In genomic region chr16:66695935-66696668, GRCh38 we compare ENCODE assay signal across 8 cellular contexts. TPM values are rescaled to one million over a fixed set of nuclear protein-coding genes. Genes with fewer than 3 reads are reported as not detected.
DNase-seq lines count a peak whose midpoint lies in the region; ATAC-seq and TF ChIP-seq lines count a peak whose summit lies in the region.

No MANE protein-coding gene starts in this region.

- H3K79me2 ChIP-seq in ACC112 (ENCODE audit: control insufficient read depth, insufficient read depth, low read length, unreplicated experiment) = peaks cover 12% of the 10 kb centered on the region

- H3K36me3 Mint-ChIP-seq in type B pancreatic cell = no peaks in the 10 kb centered on the region

- H3K4me3 Mint-ChIP-seq in type B pancreatic cell = peak overlapping the region; percentile 87

- peaks cover 12% of the 10 kb centered on the region for H3K4me1 Mint-ChIP-seq in type B pancreatic cell (ENCODE audit: unreplicated experiment)

- H3K27me3 ChIP-seq in ACC112 (ENCODE audit: insufficient read depth, low read length) = no peaks in the 10 kb centered on the region
- H3K27me3 ChIP-seq in dorsolateral prefrontal cortex = no peaks in the 10 kb centered on the region

- H3K27me3 Mint-ChIP-seq in type B pancreatic cell = peaks cover 3% of the 10 kb centered on the region

- H3K9me3 ChIP-seq in SK-N-MC (ENCODE audit: low read depth, low read length) (no peaks in the 10 kb centered on the region), mesodermal cell (ENCODE audit: control insufficient read depth, low read length) (no peaks in the 10 kb centered on the region)

- DNase-seq in SK-N-MC (ENCODE audit: low read depth, low spot score) (no peak), dorsolateral prefrontal cortex (peak in 2 of 10 donors; percentile 11 to 26), type B pancreatic cell (ENCODE audit: extremely low spot score, unreplicated experiment) (peak; percentile 73), foreskin melanocyte (no peak)

- TF ChIP-seq CTCF in dorsolateral prefrontal cortex (IDR thresholded peaks at IDR 0.05 in 54 of 56, conservative IDR thresholded peaks at IDR 0.05 in 2 of 56; ENCODE audit: low read depth in 1 of 56, partially characterized antibody in 56 of 56) (no peak), type B pancreatic cell (conservative IDR thresholded peaks at IDR 0.05) (no peak)

- H3K9ac ChIP-seq in SK-N-MC (ENCODE audit: insufficient read length) = peak overlapping the region; percentile 63

- H2AFZ ChIP-seq in ACC112 (ENCODE audit: low read length, unreplicated experiment) = peak overlapping the region; percentile 55

- peak overlapping the region; percentile 65 for H3K27ac Mint-ChIP-seq in type B pancreatic cell

- H3K36me3 ChIP-seq in ACC112 (ENCODE audit: insufficient read depth, low read length) (no peaks in the 10 kb centered on the region), SK-N-MC (ENCODE audit: insufficient read depth, low read length) (no peaks in the 10 kb centered on the region), mesodermal cell (ENCODE audit: control insufficient read depth, insufficient read depth, low read length) (no peaks in the 10 kb centered on the region)

- intact Hi-C loops in dorsolateral prefrontal cortex (cut with DNase I) = loop anchor here (2.0 to 10.0 kb wide), 4 partner anchors 33 to 91 kb away; partner anchors contain the start of gene CMTM3 (in 1 of the 2)

- 7% methylated on average over 67 to 90 of the region's 91 CpGs for WGBS in mesodermal cell (ENCODE audit: insufficient coverage in 2 of 2), 2 experiments

- peak; percentile 56 for ATAC-seq in GM18907 (IDR thresholded peaks at IDR 0.05; ENCODE audit: unreplicated experiment)
- ATAC-seq in HG03139 (IDR thresholded peaks at IDR 0.05; ENCODE audit: unreplicated experiment) = peak; percentile 28

- no peaks in the 10 kb centered on the region for H3K9me3 Mint-ChIP-seq in type B pancreatic cell

- H3K27ac ChIP-seq in ACC112 (ENCODE audit: low read depth, low read length) (no peak overlapping the region), SK-N-MC (no peak overlapping the region), dorsolateral prefrontal cortex (peak overlapping the region in 58 of 59 donors; percentile 25 to 92 (median 76)), mesodermal cell (ENCODE audit: low read depth, low read length, severe bottlenecking) (no peak overlapping the region)

- peak overlapping the region; percentile 89 for H3K4me3 ChIP-seq in ACC112 (ENCODE audit: low read depth, low read length)
- peak overlapping the region; percentile 75 for H3K4me3 ChIP-seq in SK-N-MC
- H3K4me3 ChIP-seq in dorsolateral prefrontal cortex = peak overlapping the region; percentile 58 to 95 (median 83)
- peak overlapping the region; percentile 53 for H3K4me3 ChIP-seq in mesodermal cell (ENCODE audit: extremely low read depth, insufficient read depth, low read length, poor library complexity, severe bottlenecking)

- H3K4me1 ChIP-seq in ACC112 (ENCODE audit: control insufficient read depth, insufficient read depth, low read length, unreplicated experiment) (peaks cover 8% of the 10 kb centered on the region), mesodermal cell (ENCODE audit: control insufficient read depth, insufficient read depth, low read length, poor library complexity, severe bottlenecking) (peaks cover 6% of the 10 kb centered on the region)

RNA-seq across cellular contexts. Expression of gene CMTM4, which starts 0.4 kb away (rescaled TPM):
- total RNA-seq in dorsolateral prefrontal cortex (100 to 1,000 TPM in 112 of 120 experiments, 10 to 100 TPM in 8; 82.8 to 193 (median 119) TPM), type B pancreatic cell (ENCODE audit: low replicate concordance) (64.4 and 72.1 TPM in 2 replicates)
- 20.6 TPM for polyA plus RNA-seq in mesodermal cell (2013, experiment 1 of 2)
- 20.5 TPM for polyA plus RNA-seq in mesodermal cell (2013, experiment 2 of 2)

RNA-seq across cellular contexts. Expression of gene DYNC1LI2, which starts 55.3 kb away (rescaled TPM):
- total RNA-seq in dorsolateral prefrontal cortex (100 to 1,000 TPM; 181 to 428 (median 266) TPM), type B pancreatic cell (ENCODE audit: low replicate concordance) (113 and 135 TPM in 2 replicates)
- polyA plus RNA-seq in mesodermal cell (2013, experiment 1 of 2) = 69.7 TPM
- polyA plus RNA-seq in mesodermal cell (2013, experiment 2 of 2) = 67.4 TPM

Comparison
In these comparisons a context has a peak if more than half of its experiments do, and no peak if none do; other contexts are left out.
1. H3K27ac ChIP-seq: peak in dorsolateral prefrontal cortex (58 of 59); none in ACC112 (single experiment), SK-N-MC (single experiment) and mesodermal cell (single experiment).
2. Peak in every context shown above with its lines, with median percentiles within 50 percentile points of each other: H3K4me3 ChIP-seq.